ENCODE assay signal across 14 cellular contexts in the genomic region with DNA sequence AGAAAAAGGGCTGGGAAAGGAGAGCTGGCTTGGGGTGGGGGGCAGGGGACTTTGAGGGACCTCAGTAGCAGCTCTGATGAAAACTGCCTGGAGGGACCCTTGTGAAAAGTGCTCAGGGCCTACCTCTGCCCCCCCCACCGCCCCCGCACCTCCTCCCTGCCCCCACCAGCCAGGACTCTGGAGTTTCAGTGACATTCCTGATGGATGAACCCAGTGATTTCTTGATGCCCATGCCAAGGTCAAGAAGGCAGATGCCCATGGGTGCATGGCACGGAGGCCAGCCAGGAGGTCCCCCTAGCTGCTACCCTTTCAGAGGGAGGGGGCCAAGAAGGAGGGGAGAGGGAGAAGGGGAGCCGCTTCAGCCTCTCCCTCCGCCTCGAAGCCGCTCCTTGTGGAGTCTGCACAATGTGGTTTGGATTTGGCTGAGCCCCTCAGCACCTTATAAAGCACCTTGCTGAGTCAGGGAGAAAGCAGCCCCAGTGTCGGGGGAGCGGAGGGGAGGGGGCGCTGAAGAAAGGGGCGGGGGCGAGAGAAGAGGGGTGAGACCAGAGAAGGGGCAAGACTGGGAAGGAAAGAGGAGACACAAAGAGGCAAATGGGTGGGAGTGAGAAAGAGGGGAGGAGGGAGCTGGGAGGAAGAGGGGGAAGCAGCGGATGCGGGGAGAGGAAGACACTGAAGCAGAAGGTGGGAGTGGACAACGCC. TPM values are rescaled to one million over a fixed set of nuclear protein-coding genes. Genes with fewer than 3 reads are reported as not detected.
DNase-seq lines count a peak whose midpoint lies in the region; ATAC-seq and TF ChIP-seq lines count a peak whose summit lies in the region.
"Had no signal": no experiment of that assay in that cellular context is flagged by ENCODE, and none has a peak within 500 bp of the region (broad histone marks: within the 10 kb centered on the region; RNA-seq: fewer than 3 reads in every experiment).

No MANE protein-coding gene starts in this region.

- no peak overlapping the region for H2AFZ ChIP-seq in ACC112 (ENCODE audit: low read length, unreplicated experiment)

- in situ Hi-C loops in gastrocnemius medialis (cut with MboI; ENCODE audit: low sequenced_read_pairs in 4 of 4): no loop called here

- no peak overlapping the region for H3K27ac Mint-ChIP-seq in effector memory CD8-positive, alpha-beta T cell
- H3K27ac Mint-ChIP-seq in mesothelial cell of epicardium: peak overlapping the region; percentile 81
- no peak overlapping the region for H3K27ac Mint-ChIP-seq in activated T-cell treated with anti-CD3 and anti-CD28 coated beads, Interleukin-2, amount 50 U/mL, for 24 hours

- H3K27ac ChIP-seq in ACC112 (ENCODE audit: low read depth, low read length) (peak overlapping the region; percentile 99), gastrocnemius medialis (no peak overlapping the region)

- intact Hi-C loops in gastrocnemius medialis (cut with DNase I; ENCODE audit: low total_unique reads): no loop called here

- DNase-seq in HK-2 (ENCODE audit: unreplicated experiment) (peak; percentile 53), mesothelial cell of epicardium (ENCODE audit: low spot score in 2 of 2, unreplicated experiment in 2 of 2) (no peak), gastrocnemius medialis (no peak), NCI-H2081 (lab: John Stamatoyannopoulos, UW) (no peak), GM19240 (ENCODE audit: insufficient read length, low spot score) (no peak)
- no peak for DNase-seq in effector memory CD8-positive, alpha-beta T cell
- DNase-seq in activated T-cell treated with anti-CD3 and anti-CD28 coated beads, Interleukin-2, amount 50 U/mL, for 24 hours: no peak
- DNase-seq: activated naive CD4-positive, alpha-beta T cell; caudate nucleus; naive B cell; T-helper 2 cell; upper lobe of right lung had no signal

- no peak for ATAC-seq in effector memory CD8-positive, alpha-beta T cell (replicated peaks)
- ATAC-seq in gastrocnemius medialis: no peak
- ATAC-seq: upper lobe of right lung had no signal

- peaks cover 58% of the 10 kb centered on the region for H3K4me1 ChIP-seq in ACC112 (ENCODE audit: control insufficient read depth, insufficient read depth, low read length, unreplicated experiment)
- peaks cover 8 to 13% of the 10 kb centered on the region in 2 donors for H3K4me1 ChIP-seq in gastrocnemius medialis

- H3K4me3 ChIP-seq in ACC112 (ENCODE audit: low read depth, low read length) (no peak overlapping the region), gastrocnemius medialis (no peak overlapping the region)
- H3K4me3 ChIP-seq: upper lobe of right lung had no signal

- peak overlapping the region; percentile 27 to 37 for H3K4me3 Mint-ChIP-seq in effector memory CD8-positive, alpha-beta T cell
- H3K4me3 Mint-ChIP-seq in mesothelial cell of epicardium: peak overlapping the region; percentile 39
- H3K4me3 Mint-ChIP-seq in activated T-cell treated with anti-CD3 and anti-CD28 coated beads, Interleukin-2, amount 50 U/mL, for 24 hours: no peak overlapping the region

- no peaks in the 10 kb centered on the region for H3K9me3 Mint-ChIP-seq in effector memory CD8-positive, alpha-beta T cell
- no peaks in the 10 kb centered on the region for H3K9me3 Mint-ChIP-seq in mesothelial cell of epicardium
- H3K9me3 Mint-ChIP-seq in activated T-cell treated with anti-CD3 and anti-CD28 coated beads, Interleukin-2, amount 50 U/mL, for 24 hours: no peaks in the 10 kb centered on the region
- H3K9me3 Mint-ChIP-seq: naive B cell had no signal

- H3K79me2 ChIP-seq in ACC112 (ENCODE audit: control insufficient read depth, insufficient read depth, low read length, unreplicated experiment): peaks cover 28% of the 10 kb centered on the region

- H3K36me3 Mint-ChIP-seq in effector memory CD8-positive, alpha-beta T cell (ENCODE audit: insufficient read depth): peaks cover 25% of the 10 kb centered on the region
- H3K36me3 Mint-ChIP-seq in mesothelial cell of epicardium: no peaks in the 10 kb centered on the region
- H3K36me3 Mint-ChIP-seq in activated T-cell treated with anti-CD3 and anti-CD28 coated beads, Interleukin-2, amount 50 U/mL, for 24 hours (ENCODE audit: low read depth): no peaks in the 10 kb centered on the region
- H3K36me3 Mint-ChIP-seq: naive B cell had no signal

- TF ChIP-seq CTCF in mesothelial cell of epicardium (IDR thresholded peaks at IDR 0.05; ENCODE audit: unreplicated experiment): no peak
- no peak for TF ChIP-seq CTCF in gastrocnemius medialis (IDR thresholded peaks at IDR 0.05 in 4 of 5, conservative IDR thresholded peaks at IDR 0.05 in 1 of 5)

- no peaks in the 10 kb centered on the region for H3K36me3 ChIP-seq in ACC112 (ENCODE audit: insufficient read depth, low read length)
- H3K36me3 ChIP-seq in gastrocnemius medialis: no peaks in the 10 kb centered on the region
- H3K36me3 ChIP-seq: upper lobe of right lung had no signal

- H3K27me3 ChIP-seq in ACC112 (ENCODE audit: insufficient read depth, low read length) (no peaks in the 10 kb centered on the region), gastrocnemius medialis (peaks cover 23 to 39% (median 28%) of the 10 kb centered on the region in 3 donors)
- H3K27me3 ChIP-seq: upper lobe of right lung had no signal

- no peak for TF ChIP-seq POLR2A in gastrocnemius medialis (IDR thresholded peaks at IDR 0.05)

- H3K9me3 ChIP-seq in gastrocnemius medialis: no peaks in the 10 kb centered on the region
- H3K9me3 ChIP-seq: upper lobe of right lung had no signal

- no peaks in the 10 kb centered on the region for H3K27me3 Mint-ChIP-seq in effector memory CD8-positive, alpha-beta T cell
- peaks cover 7% of the 10 kb centered on the region for H3K27me3 Mint-ChIP-seq in mesothelial cell of epicardium (ENCODE audit: low read depth)
- H3K27me3 Mint-ChIP-seq in activated T-cell treated with anti-CD3 and anti-CD28 coated beads, Interleukin-2, amount 50 U/mL, for 24 hours: peaks cover 33% of the 10 kb centered on the region
- H3K27me3 Mint-ChIP-seq: naive B cell had no signal

- peaks cover 40% of the 10 kb centered on the region in 2 donors for H3K4me1 Mint-ChIP-seq in effector memory CD8-positive, alpha-beta T cell (ENCODE audit: low read depth in 2 of 2)
- peaks cover 53% of the 10 kb centered on the region for H3K4me1 Mint-ChIP-seq in mesothelial cell of epicardium
- peaks cover 31% of the 10 kb centered on the region for H3K4me1 Mint-ChIP-seq in activated T-cell treated with anti-CD3 and anti-CD28 coated beads, Interleukin-2, amount 50 U/mL, for 24 hours (ENCODE audit: low read depth)

RNA-seq across cellular contexts. Expression of a gene that starts 2.1 kb away (rescaled TPM):
- total RNA-seq in mesothelial cell of epicardium: 5.9 to 6.3 TPM (median 6.1 TPM) in 3 replicates
- total RNA-seq in gastrocnemius medialis: 1 to 10 TPM in 2 of 4 donors, under 1 TPM in 2; 0.24 to 2.7 (median 0.91) TPM

RNA-seq across cellular contexts. Expression of a gene that starts 16.3 kb away (rescaled TPM):
- 44.7 to 48.8 TPM (median 48.7 TPM) in 3 replicates for total RNA-seq in mesothelial cell of epicardium
- total RNA-seq in gastrocnemius medialis: 10 to 100 TPM in 2 of 4 donors, 1 to 10 TPM in 2; 5.2 to 14.7 (median 7.7) TPM

RNA-seq across cellular contexts. Expression of a gene that starts 22.1 kb away (rescaled TPM):
- total RNA-seq in mesothelial cell of epicardium: 32.0 to 37.9 TPM (median 32.2 TPM) in 3 replicates
- total RNA-seq in gastrocnemius medialis: 100 to 1,000 TPM in 2 of 4 donors, 10 to 100 TPM in 2; 57.4 to 115 (median 87.9) TPM

RNA-seq across cellular contexts. Expression of a gene that starts 26.2 kb away (rescaled TPM):
- total RNA-seq in mesothelial cell of epicardium: 103 to 107 TPM (median 103 TPM) in 3 replicates
- 100 to 1,000 TPM in 3 of 4 donors, 10 to 100 TPM in 1; 78.4 to 193 (median 124) TPM for total RNA-seq in gastrocnemius medialis

RNA-seq across cellular contexts. Expression of a gene that starts 28.4 kb away (rescaled TPM):
- total RNA-seq in mesothelial cell of epicardium (0.41 to 0.82 TPM (median 0.74 TPM) in 3 replicates), gastrocnemius medialis (under 1 TPM in 3 of 4 donors, not detected in 1; 0.44 to 0.78 (median 0.56) TPM)
- total RNA-seq: LHCN-M2 had no signal
